19 cellular contexts compared by ENCODE assay signal in the genomic region with DNA sequence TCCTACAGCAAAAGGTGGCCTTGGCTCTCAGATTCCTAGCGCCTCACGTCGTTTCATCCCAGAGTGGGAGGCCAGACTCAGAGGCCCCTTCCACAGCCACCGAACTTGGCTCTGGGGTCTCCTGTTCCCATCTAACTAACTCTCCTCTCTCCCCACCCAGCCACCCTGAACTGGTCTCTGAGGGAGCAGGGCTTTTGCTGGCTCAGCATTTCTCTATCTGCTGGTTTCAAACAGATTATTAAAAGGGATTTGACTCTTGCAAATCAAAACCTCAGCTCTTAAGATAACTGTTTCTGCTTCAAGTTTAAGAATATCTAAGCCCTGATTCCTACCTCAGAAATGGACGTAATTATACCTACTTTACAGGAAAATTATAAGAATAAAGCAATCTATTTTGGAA.
DNase-seq lines count a peak whose midpoint lies in the region; ATAC-seq, FAIRE-seq and TF ChIP-seq lines count a peak whose summit lies in the region.
"Had no signal": no experiment of that assay in that cellular context is flagged by ENCODE, and none has a peak within 500 bp of the region (broad histone marks: within the 10 kb centered on the region; RNA-seq: fewer than 3 reads in every experiment).

No MANE protein-coding gene starts in this region.

- H4K91ac ChIP-seq in IMR-90 (ENCODE audit: insufficient read depth, low read depth, low read length), result no peak overlapping the region

- H3K4me3 ChIP-seq in A549, result no peak overlapping the region
- H3K4me3 ChIP-seq in IMR-90 (ENCODE audit: insufficient read depth, low read depth, low read length), result no peak overlapping the region
- H3K4me3 ChIP-seq in K562, result no peak overlapping the region
- H3K4me3 ChIP-seq in parathyroid adenoma (ENCODE audit: low read depth, low read length), result no peak overlapping the region
- no peak overlapping the region for H3K4me3 ChIP-seq in hepatocyte

- no peaks in the 10 kb centered on the region for H3K79me1 ChIP-seq in IMR-90 (ENCODE audit: low read depth in 1 of 2, low read length in 2 of 2)

- H3K36me3 ChIP-seq in IMR-90 (ENCODE audit: control insufficient read depth, insufficient read depth, low read length) (no peaks in the 10 kb centered on the region), K562 (ENCODE audit: control insufficient read depth, insufficient read depth, low read length) (no peaks in the 10 kb centered on the region), parathyroid adenoma (ENCODE audit: control insufficient read depth, insufficient read depth, low read length) (no peaks in the 10 kb centered on the region), hepatocyte (replicated peaks; ENCODE audit: insufficient read depth, low read depth) (no peaks in the 10 kb centered on the region)

- H2AK9ac ChIP-seq in IMR-90 (replicated peaks; ENCODE audit: low read depth, low read length, poor library complexity), result no peak overlapping the region

- H3K9me2 ChIP-seq in hepatocyte (replicated peaks; ENCODE audit: insufficient read depth), result no peaks in the 10 kb centered on the region

- H3K9me3 ChIP-seq in A549 (no peaks in the 10 kb centered on the region), IMR-90 (ENCODE audit: control insufficient read depth, insufficient read depth, low read length) (no peaks in the 10 kb centered on the region), K562 (replicated peaks; ENCODE audit: control insufficient read depth, insufficient read depth, low read depth, low read length) (no peaks in the 10 kb centered on the region), parathyroid adenoma (ENCODE audit: control insufficient read depth, low read length) (no peaks in the 10 kb centered on the region), hepatocyte (ENCODE audit: low read depth) (no peaks in the 10 kb centered on the region)

- BruUV-seq in IMR-90 (replicated peaks; lab: Mats Ljungman, UMichigan) (no TSS peak), K562 (replicated peaks; lab: Mats Ljungman, UMichigan) (no TSS peak)

- no peak overlapping the region for H4K5ac ChIP-seq in IMR-90 (ENCODE audit: low read depth, low read length)

- in situ Hi-C loops in IMR-90 (cut with MboI; ENCODE audit: low sequenced_read_pairs), result loop anchor here (10.0 kb wide), 1 partner anchor 59 kb away; no protein-coding TSS in a partner anchor
- in situ Hi-C loops in K562 (cut with MboI), result no loop called here

- H3K27ac ChIP-seq in A549 (no peak overlapping the region), IMR-90 (ENCODE audit: insufficient read depth, low read length) (no peak overlapping the region), K562 (ENCODE audit: extremely low read depth, low read depth, low read length) (no peak overlapping the region), parathyroid adenoma (no peak overlapping the region), hepatocyte (no peak overlapping the region)

- H2BK5ac ChIP-seq in IMR-90 (ENCODE audit: low read depth, low read length, poor library complexity, severe bottlenecking), result no peak overlapping the region

- H3K4me2 ChIP-seq in A549 (no peak overlapping the region), IMR-90 (ENCODE audit: low read depth, low read length) (no peak overlapping the region), K562 (ENCODE audit: insufficient read depth, low read length) (no peak overlapping the region), parathyroid adenoma (ENCODE audit: low read length) (peak overlapping the region; percentile 51), hepatocyte (no peak overlapping the region)

- TF ChIP-seq CTCF in A549 (IDR thresholded peaks at IDR 0.05), result no peak
- no peak for TF ChIP-seq CTCF in IMR-90 (conservative IDR thresholded peaks at IDR 0.05; ENCODE audit: low read depth, low read length)
- TF ChIP-seq CTCF in K562 (IDR thresholded peaks at IDR 0.05 in 2 of 3, conservative IDR thresholded peaks at IDR 0.05 in 1 of 3; ENCODE audit: insufficient read depth in 2 of 3, low read depth in 1 of 3, low read length in 3 of 3), result no peak
- no peak for TF ChIP-seq CTCF in parathyroid adenoma (IDR thresholded peaks at IDR 0.05)
- no peak for TF ChIP-seq CTCF in hepatocyte (IDR thresholded peaks at IDR 0.05; ENCODE audit: poor library complexity)

- no peaks in the 10 kb centered on the region for H3K4me1 ChIP-seq in A549
- H3K4me1 ChIP-seq in IMR-90 (ENCODE audit: control insufficient read depth, insufficient read depth, low read length), result no peaks in the 10 kb centered on the region
- no peaks in the 10 kb centered on the region for H3K4me1 ChIP-seq in K562 (replicated peaks in 1 of 2; ENCODE audit: control insufficient read depth in 2 of 2, insufficient read depth in 2 of 2, low read length in 2 of 2)
- H3K4me1 ChIP-seq in parathyroid adenoma, result peaks cover 12% of the 10 kb centered on the region
- no peaks in the 10 kb centered on the region for H3K4me1 ChIP-seq in hepatocyte (ENCODE audit: insufficient read depth)

- H3K18ac ChIP-seq in IMR-90 (ENCODE audit: low read depth, low read length), result no peak overlapping the region

- H3K23ac ChIP-seq in IMR-90 (ENCODE audit: low read depth, low read length), result no peak overlapping the region

- H3K27me3 ChIP-seq in IMR-90 (ENCODE audit: control insufficient read depth, insufficient read depth, low read length) (no peaks in the 10 kb centered on the region; the same call in 1 of the 2 replicates), K562 (ENCODE audit: control insufficient read depth in 2 of 2, insufficient read depth in 2 of 2, low read length in 2 of 2) (no peaks in the 10 kb centered on the region), parathyroid adenoma (ENCODE audit: control insufficient read depth, insufficient read depth, low read length) (no peaks in the 10 kb centered on the region), hepatocyte (no peaks in the 10 kb centered on the region)

- H3K79me2 ChIP-seq in K562 (ENCODE audit: control insufficient read depth, insufficient read depth, low read length) (no peaks in the 10 kb centered on the region), parathyroid adenoma (no peaks in the 10 kb centered on the region), hepatocyte (no peaks in the 10 kb centered on the region)

- CTCF ChIA-PET in A549 (lab: Yijun Ruan, JAX), result no interaction called here
- CTCF ChIA-PET in IMR-90 (lab: Yijun Ruan, JAX), result no interaction called here
- CTCF ChIA-PET in K562 (lab: Yijun Ruan, JAX; ENCODE audit: low intra/inter-chr PET ratio), result no interaction called here

- H2AFZ ChIP-seq in IMR-90 (replicated peaks; ENCODE audit: low read length, poor library complexity) (no peak overlapping the region), K562 (ENCODE audit: low read depth, low read length) (no peak overlapping the region), parathyroid adenoma (no peak overlapping the region), hepatocyte (no peak overlapping the region)

- no peak overlapping the region for H4K8ac ChIP-seq in IMR-90 (ENCODE audit: low read depth in 2 of 2, low read length in 2 of 2)

- H3K9ac ChIP-seq in IMR-90 (ENCODE audit: low read depth, low read length), result no peak overlapping the region
- H3K9ac ChIP-seq in K562 (ENCODE audit: insufficient read depth in 1 of 2, low read depth in 2 of 2, low read length in 2 of 2), result no peak overlapping the region
- no peak overlapping the region for H3K9ac ChIP-seq in parathyroid adenoma

- H2BK20ac ChIP-seq in IMR-90 (ENCODE audit: low read depth, low read length), result no peak overlapping the region

- no peak overlapping the region for H3K14ac ChIP-seq in IMR-90 (replicated peaks; ENCODE audit: low read depth, low read length)

- dilution Hi-C loops in IMR-90 (cut with HindIII; ENCODE audit: low sequenced_read_pairs, unreplicated experiment), result no loop called here

- no peak overlapping the region for H3K56ac ChIP-seq in IMR-90 (ENCODE audit: extremely low read depth, insufficient read depth, low read length)

- H3K4ac ChIP-seq in IMR-90 (ENCODE audit: low read depth, low read length), result no peak overlapping the region

- H2BK120ac ChIP-seq in IMR-90 (ENCODE audit: low read depth, low read length), result no peak overlapping the region

- TF ChIP-seq EP300 in A549 (IDR thresholded peaks at IDR 0.05) (no peak), K562 (IDR thresholded peaks at IDR 0.05; ENCODE audit: low read length) (no peak)

- ATAC-seq in A549 (no peak), IMR-90 (ENCODE audit: low read depth) (no peak), K562 (no peak), GM19035 (IDR thresholded peaks at IDR 0.05; ENCODE audit: unreplicated experiment) (no peak)

- FAIRE-seq in A549 (lab: Jason Lieb, UNC), result no peak
- FAIRE-seq in K562 (lab: Jason Lieb, UNC), result no peak
- FAIRE-seq: GM12891, GM18507 had no signal

- WGBS in A549 (ENCODE audit: missing lambda C conversion rate), result 75% methylated on average over 5 of the region's 5 CpGs
- 83% methylated on average over 1 of the region's 5 CpGs; no CpG with 5 or more reads in 1 of the 2 experiments for WGBS in IMR-90 (ENCODE audit: extremely low coverage in 2 of 2, insufficient read length in 1 of 2), 2 experiments
- 0% methylated on average over 5 of the region's 5 CpGs for WGBS in K562 (ENCODE audit: insufficient coverage, low coverage, missing lambda C conversion rate)
- 85% methylated on average over 5 of the region's 5 CpGs for WGBS in hepatocyte (ENCODE audit: low lambda C conversion rate, missing lambda C conversion rate)

- H2AK5ac ChIP-seq in IMR-90 (ENCODE audit: low read depth, low read length), result no peak overlapping the region

- TF ChIP-seq RAD21 in A549 (conservative IDR thresholded peaks at IDR 0.05 in 1 of 2, IDR thresholded peaks at IDR 0.05 in 1 of 2) (no peak), IMR-90 (IDR thresholded peaks at IDR 0.05; ENCODE audit: low read length) (no peak), K562 (CRISPR knock-in tag; conservative IDR thresholded peaks at IDR 0.05 in 1 of 2, IDR thresholded peaks at IDR 0.05 in 1 of 2) (no peak)

- DNase-seq in A549 (ENCODE audit: low read depth in 1 of 2, low spot score in 1 of 2), result no peak
- no peak for DNase-seq in IMR-90
- no peak for DNase-seq in K562 (ENCODE audit: extremely low read depth in 1 of 4, low spot score in 3 of 4)
- no peak for DNase-seq in hepatocyte (ENCODE audit: low spot score)
- DNase-seq: AML-193; C1 segment of cervical spinal cord; Calu3; CD4-positive, alpha-beta memory T cell; COR-L47; DMS53; DMS79 treated with DMSO at 0.1 percent for 48 hours; GF-D8; GOT3; H7; HCEC 1CT had no signal

- no peak overlapping the region for H2BK15ac ChIP-seq in IMR-90 (ENCODE audit: low read depth, low read length)

- no peaks in the 10 kb centered on the region for H3K9me1 ChIP-seq in IMR-90 (ENCODE audit: insufficient read depth, low read length)
- no peaks in the 10 kb centered on the region for H3K9me1 ChIP-seq in K562 (ENCODE audit: control insufficient read depth, insufficient read depth, low read length)

- H4K20me1 ChIP-seq in IMR-90 (ENCODE audit: insufficient read depth, low read length) (no peaks in the 10 kb centered on the region), K562 (replicated peaks; ENCODE audit: control insufficient read depth, insufficient read depth, low read length) (no peaks in the 10 kb centered on the region), hepatocyte (ENCODE audit: insufficient read depth, poor library complexity, severe bottlenecking) (no peaks in the 10 kb centered on the region)

- no peak for TF ChIP-seq POLR2A in A549 (IDR thresholded peaks at IDR 0.05; ENCODE audit: low read length)
- no peak for TF ChIP-seq POLR2A in IMR-90 (IDR thresholded peaks at IDR 0.05; ENCODE audit: low read depth, low read length)
- TF ChIP-seq POLR2A in K562 (conservative IDR thresholded peaks at IDR 0.05), result no peak

- POLR2A ChIA-PET in A549 (lab: Yijun Ruan, JAX) (no interaction called here), IMR-90 (lab: Charles Lee; ENCODE audit: unreplicated experiment) (no interaction called here), K562 (lab: Yijun Ruan, JAX) (no interaction called here)

- intact Hi-C loops in IMR-90 (cut with micrococcal nuclease) (no loop called here), K562 (cut with micrococcal nuclease) (no loop called here)
